ENCODE assay signal across 1 cellular context in genomic region chr3:129429080-129429451, GRCh38.
A peak's percentile ranks its signal among the peaks of the same experiment; 100 is the strongest.
TF ChIP-seq lines count a peak whose summit lies in the region.

No MANE protein-coding gene starts in this region.

TF ChIP-seq in K562, 482 proteins besides CTCF, POLR2A, EP300 and RAD21:
- TF ChIP-seq ZBTB8A (IDR thresholded peaks at IDR 0.05; ENCODE audit: partially characterized antibody) = no peak
- TF ChIP-seq, protein P1, sequence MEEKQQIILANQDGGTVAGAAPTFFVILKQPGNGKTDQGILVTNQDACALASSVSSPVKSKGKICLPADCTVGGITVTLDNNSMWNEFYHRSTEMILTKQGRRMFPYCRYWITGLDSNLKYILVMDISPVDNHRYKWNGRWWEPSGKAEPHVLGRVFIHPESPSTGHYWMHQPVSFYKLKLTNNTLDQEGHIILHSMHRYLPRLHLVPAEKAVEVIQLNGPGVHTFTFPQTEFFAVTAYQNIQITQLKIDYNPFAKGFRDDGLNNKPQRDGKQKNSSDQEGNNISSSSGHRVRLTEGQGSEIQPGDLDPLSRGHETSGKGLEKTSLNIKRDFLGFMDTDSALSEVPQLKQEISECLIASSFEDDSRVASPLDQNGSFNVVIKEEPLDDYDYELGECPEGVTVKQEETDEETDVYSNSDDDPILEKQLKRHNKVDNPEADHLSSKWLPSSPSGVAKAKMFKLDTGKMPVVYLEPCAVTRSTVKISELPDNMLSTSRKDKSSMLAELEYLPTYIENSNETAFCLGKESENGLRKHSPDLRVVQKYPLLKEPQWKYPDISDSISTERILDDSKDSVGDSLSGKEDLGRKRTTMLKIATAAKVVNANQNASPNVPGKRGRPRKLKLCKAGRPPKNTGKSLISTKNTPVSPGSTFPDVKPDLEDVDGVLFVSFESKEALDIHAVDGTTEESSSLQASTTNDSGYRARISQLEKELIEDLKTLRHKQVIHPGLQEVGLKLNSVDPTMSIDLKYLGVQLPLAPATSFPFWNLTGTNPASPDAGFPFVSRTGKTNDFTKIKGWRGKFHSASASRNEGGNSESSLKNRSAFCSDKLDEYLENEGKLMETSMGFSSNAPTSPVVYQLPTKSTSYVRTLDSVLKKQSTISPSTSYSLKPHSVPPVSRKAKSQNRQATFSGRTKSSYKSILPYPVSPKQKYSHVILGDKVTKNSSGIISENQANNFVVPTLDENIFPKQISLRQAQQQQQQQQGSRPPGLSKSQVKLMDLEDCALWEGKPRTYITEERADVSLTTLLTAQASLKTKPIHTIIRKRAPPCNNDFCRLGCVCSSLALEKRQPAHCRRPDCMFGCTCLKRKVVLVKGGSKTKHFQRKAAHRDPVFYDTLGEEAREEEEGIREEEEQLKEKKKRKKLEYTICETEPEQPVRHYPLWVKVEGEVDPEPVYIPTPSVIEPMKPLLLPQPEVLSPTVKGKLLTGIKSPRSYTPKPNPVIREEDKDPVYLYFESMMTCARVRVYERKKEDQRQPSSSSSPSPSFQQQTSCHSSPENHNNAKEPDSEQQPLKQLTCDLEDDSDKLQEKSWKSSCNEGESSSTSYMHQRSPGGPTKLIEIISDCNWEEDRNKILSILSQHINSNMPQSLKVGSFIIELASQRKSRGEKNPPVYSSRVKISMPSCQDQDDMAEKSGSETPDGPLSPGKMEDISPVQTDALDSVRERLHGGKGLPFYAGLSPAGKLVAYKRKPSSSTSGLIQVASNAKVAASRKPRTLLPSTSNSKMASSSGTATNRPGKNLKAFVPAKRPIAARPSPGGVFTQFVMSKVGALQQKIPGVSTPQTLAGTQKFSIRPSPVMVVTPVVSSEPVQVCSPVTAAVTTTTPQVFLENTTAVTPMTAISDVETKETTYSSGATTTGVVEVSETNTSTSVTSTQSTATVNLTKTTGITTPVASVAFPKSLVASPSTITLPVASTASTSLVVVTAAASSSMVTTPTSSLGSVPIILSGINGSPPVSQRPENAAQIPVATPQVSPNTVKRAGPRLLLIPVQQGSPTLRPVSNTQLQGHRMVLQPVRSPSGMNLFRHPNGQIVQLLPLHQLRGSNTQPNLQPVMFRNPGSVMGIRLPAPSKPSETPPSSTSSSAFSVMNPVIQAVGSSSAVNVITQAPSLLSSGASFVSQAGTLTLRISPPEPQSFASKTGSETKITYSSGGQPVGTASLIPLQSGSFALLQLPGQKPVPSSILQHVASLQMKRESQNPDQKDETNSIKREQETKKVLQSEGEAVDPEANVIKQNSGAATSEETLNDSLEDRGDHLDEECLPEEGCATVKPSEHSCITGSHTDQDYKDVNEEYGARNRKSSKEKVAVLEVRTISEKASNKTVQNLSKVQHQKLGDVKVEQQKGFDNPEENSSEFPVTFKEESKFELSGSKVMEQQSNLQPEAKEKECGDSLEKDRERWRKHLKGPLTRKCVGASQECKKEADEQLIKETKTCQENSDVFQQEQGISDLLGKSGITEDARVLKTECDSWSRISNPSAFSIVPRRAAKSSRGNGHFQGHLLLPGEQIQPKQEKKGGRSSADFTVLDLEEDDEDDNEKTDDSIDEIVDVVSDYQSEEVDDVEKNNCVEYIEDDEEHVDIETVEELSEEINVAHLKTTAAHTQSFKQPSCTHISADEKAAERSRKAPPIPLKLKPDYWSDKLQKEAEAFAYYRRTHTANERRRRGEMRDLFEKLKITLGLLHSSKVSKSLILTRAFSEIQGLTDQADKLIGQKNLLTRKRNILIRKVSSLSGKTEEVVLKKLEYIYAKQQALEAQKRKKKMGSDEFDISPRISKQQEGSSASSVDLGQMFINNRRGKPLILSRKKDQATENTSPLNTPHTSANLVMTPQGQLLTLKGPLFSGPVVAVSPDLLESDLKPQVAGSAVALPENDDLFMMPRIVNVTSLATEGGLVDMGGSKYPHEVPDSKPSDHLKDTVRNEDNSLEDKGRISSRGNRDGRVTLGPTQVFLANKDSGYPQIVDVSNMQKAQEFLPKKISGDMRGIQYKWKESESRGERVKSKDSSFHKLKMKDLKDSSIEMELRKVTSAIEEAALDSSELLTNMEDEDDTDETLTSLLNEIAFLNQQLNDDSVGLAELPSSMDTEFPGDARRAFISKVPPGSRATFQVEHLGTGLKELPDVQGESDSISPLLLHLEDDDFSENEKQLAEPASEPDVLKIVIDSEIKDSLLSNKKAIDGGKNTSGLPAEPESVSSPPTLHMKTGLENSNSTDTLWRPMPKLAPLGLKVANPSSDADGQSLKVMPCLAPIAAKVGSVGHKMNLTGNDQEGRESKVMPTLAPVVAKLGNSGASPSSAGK (IDR thresholded peaks at IDR 0.05) = 0 out of 2 replicates have a peak, but pooled peaks have one; percentile 17
- TF ChIP-seq ZFX (CRISPR knock-in tag; IDR thresholded peaks at IDR 0.05) = 0 out of 2 replicates have a peak, but pooled peaks have one; percentile 17
- 0 out of 2 replicates have a peak, but pooled peaks have one; percentile 25 for TF ChIP-seq ZNF24 (IDR thresholded peaks at IDR 0.05)
- TF ChIP-seq L3MBTL2 (IDR thresholded peaks at IDR 0.05) = 0 out of 2 replicates have a peak, but pooled peaks have one; percentile 16
